Comparison of ENCODE assay signal across 8 cellular contexts in genomic region chr20:32474717-32474966, GRCh38.
DNase-seq lines count a peak whose midpoint lies in the region; ATAC-seq, FAIRE-seq and TF ChIP-seq lines count a peak whose summit lies in the region.

No MANE protein-coding gene starts in this region.

- no peak for TF ChIP-seq POLR2A in K562 (conservative IDR thresholded peaks at IDR 0.05)
- no peak for TF ChIP-seq POLR2A in GM18505 (IDR thresholded peaks at IDR 0.05; ENCODE audit: borderline replicate concordance, extremely low read depth, insufficient read depth, insufficient read length)

- ATAC-seq in K562 (no peak), GM18505 (IDR thresholded peaks at IDR 0.05; ENCODE audit: unreplicated experiment) (no peak)

- no peak for TF ChIP-seq EP300 in K562 (IDR thresholded peaks at IDR 0.05; ENCODE audit: low read length)

- H3K9me3 ChIP-seq in ES-I3 (ENCODE audit: control insufficient read depth, insufficient read depth, low read length) = no peaks in the 10 kb centered on the region
- no peaks in the 10 kb centered on the region for H3K9me3 ChIP-seq in K562 (replicated peaks; ENCODE audit: control insufficient read depth, insufficient read depth, low read depth, low read length)
- no peaks in the 10 kb centered on the region for H3K9me3 ChIP-seq in skeletal muscle satellite cell (replicated peaks; ENCODE audit: low read length)

- TF ChIP-seq RAD21 in K562 (CRISPR knock-in tag; conservative IDR thresholded peaks at IDR 0.05 in 1 of 2, IDR thresholded peaks at IDR 0.05 in 1 of 2) = no peak

- in situ Hi-C loops in K562 (cut with MboI) = no loop called here

- POLR2A ChIA-PET in K562 (lab: Yijun Ruan, JAX) = interaction anchor here (1.0 kb wide), 1 partner anchor 23 kb away, joined by 4 read pairs; no protein-coding TSS in a partner anchor

- FAIRE-seq in K562 (lab: Jason Lieb, UNC) = no peak

- H3K4me3 ChIP-seq in K562 (peak overlapping the region; percentile 43), kidney epithelial cell (ENCODE audit: low read depth, low read length) (peak overlapping the region; percentile 31), skeletal muscle satellite cell (ENCODE audit: low read length) (peak overlapping the region; percentile 67)

- H3K36me3 ChIP-seq in ES-I3 (ENCODE audit: insufficient read depth, low read length) (no peaks in the 10 kb centered on the region), K562 (ENCODE audit: control insufficient read depth, insufficient read depth, low read length) (peaks cover 49% of the 10 kb centered on the region; the same call in 2 of the 3 replicates), kidney epithelial cell (ENCODE audit: control insufficient read depth, insufficient read depth, low read length) (peaks cover 1% of the 10 kb centered on the region), skeletal muscle satellite cell (ENCODE audit: insufficient read depth, low read length) (peaks cover 3% of the 10 kb centered on the region)

- peak overlapping the region; percentile 17; the same call in 1 of the 2 replicates for H3K9ac ChIP-seq in ES-I3 (ENCODE audit: low read depth, low read length)
- H3K9ac ChIP-seq in K562 (ENCODE audit: insufficient read depth in 1 of 2, low read depth in 2 of 2, low read length in 2 of 2) = peak overlapping the region; percentile 71 to 91
- peak overlapping the region; percentile 78 for H3K9ac ChIP-seq in skeletal muscle satellite cell (ENCODE audit: low read depth, low read length)

- TF ChIP-seq CTCF in K562 (IDR thresholded peaks at IDR 0.05 in 2 of 3, conservative IDR thresholded peaks at IDR 0.05 in 1 of 3; ENCODE audit: insufficient read depth in 2 of 3, low read depth in 1 of 3, low read length in 3 of 3) = no peak
- TF ChIP-seq CTCF in kidney epithelial cell (IDR thresholded peaks at IDR 0.05; ENCODE audit: insufficient read depth, low read length, poor library complexity, severe bottlenecking) = no peak

- H3K9me1 ChIP-seq in K562 (ENCODE audit: control insufficient read depth, insufficient read depth, low read length) = no peaks in the 10 kb centered on the region

- intact Hi-C loops in K562 (cut with micrococcal nuclease) = no loop called here

- peak overlapping the region; percentile 67 for H2AFZ ChIP-seq in K562 (ENCODE audit: low read depth, low read length)

- 10% methylated on average over 8 of the region's 8 CpGs for WGBS in K562 (ENCODE audit: insufficient coverage, low coverage, missing lambda C conversion rate)

- CTCF ChIA-PET in K562 (lab: Yijun Ruan, JAX; ENCODE audit: low intra/inter-chr PET ratio) = interaction anchor here (0.8 kb wide), 1 partner anchor 743 kb away, joined by 4 read pairs; no protein-coding TSS in a partner anchor

- peaks cover 86% of the 10 kb centered on the region for H3K79me2 ChIP-seq in K562 (ENCODE audit: control insufficient read depth, insufficient read depth, low read length)

- no peaks in the 10 kb centered on the region for H3K27me3 ChIP-seq in K562 (ENCODE audit: control insufficient read depth in 2 of 2, insufficient read depth in 2 of 2, low read length in 2 of 2)
- no peaks in the 10 kb centered on the region for H3K27me3 ChIP-seq in kidney epithelial cell (ENCODE audit: control insufficient read depth, insufficient read depth, low read length)
- H3K27me3 ChIP-seq in skeletal muscle satellite cell (ENCODE audit: control insufficient read depth, insufficient read depth, low read length) = no peaks in the 10 kb centered on the region

- H3K27ac ChIP-seq in K562 (ENCODE audit: extremely low read depth, low read depth, low read length) = peak overlapping the region; percentile 83

- BruUV-seq in K562 (replicated peaks; lab: Mats Ljungman, UMichigan) = no TSS peak

- H3K4me1 ChIP-seq in ES-I3 (ENCODE audit: insufficient read depth, low read length) (peaks cover 24% of the 10 kb centered on the region), K562 (replicated peaks in 1 of 2; ENCODE audit: control insufficient read depth in 2 of 2, insufficient read depth in 2 of 2, low read length in 2 of 2) (peaks cover 45 to 85% of the 10 kb centered on the region in 2 experiments), skeletal muscle satellite cell (ENCODE audit: control insufficient read depth, insufficient read depth, low read length) (peaks cover 39% of the 10 kb centered on the region)

- peak overlapping the region; percentile 83 for H3K4me2 ChIP-seq in K562 (ENCODE audit: insufficient read depth, low read length)
- peak overlapping the region; percentile 84 for H3K4me2 ChIP-seq in skeletal muscle satellite cell (ENCODE audit: low read length)

- peaks cover 6% of the 10 kb centered on the region for H4K20me1 ChIP-seq in K562 (replicated peaks; ENCODE audit: control insufficient read depth, insufficient read depth, low read length)

- peak in 1 of 4 experiments; percentile 48 for DNase-seq in K562 (ENCODE audit: extremely low read depth in 1 of 4, low spot score in 3 of 4)
- no peak for DNase-seq in kidney epithelial cell (ENCODE audit: low read depth)
- no peak for DNase-seq in NCI-H524 (lab: John Stamatoyannopoulos, UW)
- no peak for DNase-seq in HCEC 1CT
- DNase-seq in stimulated activated CD4-positive, alpha-beta T cell treated with anti-CD3 and anti-CD28 coated beads, Interleukin-1b, Interleukin-23, amount 100 ng/mL, for 48 hours = no peak

TF ChIP-seq in K562, 482 proteins besides CTCF, POLR2A, EP300 and RAD21:
- no peak for TF ChIP-seq ATF7 (IDR thresholded peaks at IDR 0.05)
- peak; percentile 38; the same call in 1 of the 2 replicates for TF ChIP-seq TFAP4 (CRISPR knock-in tag; IDR thresholded peaks at IDR 0.05; ENCODE audit: borderline replicate concordance)
- no peak for TF ChIP-seq ARID3B (CRISPR knock-in tag; IDR thresholded peaks at IDR 0.05; ENCODE audit: borderline replicate concordance)
- TF ChIP-seq SETDB1 (IDR thresholded peaks at IDR 0.05; ENCODE audit: low read length) = no peak
- TF ChIP-seq NCOR1 (IDR thresholded peaks at IDR 0.05) = no peak
- peak; percentile 87 for TF ChIP-seq ZNF263 (CRISPR knock-in tag; IDR thresholded peaks at IDR 0.05; ENCODE audit: borderline replicate concordance)
- peak; percentile 54; the same call in 1 of the 2 replicates for TF ChIP-seq ZKSCAN8 (CRISPR knock-in tag; IDR thresholded peaks at IDR 0.05)
- TF ChIP-seq CHD1 (IDR thresholded peaks at IDR 0.05; ENCODE audit: low read length) = peak; percentile 5
- TF ChIP-seq KLF16 (IDR thresholded peaks at IDR 0.05) = no peak
- no peak for TF ChIP-seq ZNF584 (CRISPR knock-in tag; IDR thresholded peaks at IDR 0.05; ENCODE audit: low read depth)
TF ChIP-seq in K562: peak in this region for 4.

Comparison
In these comparisons a context has a peak if more than half of its experiments do, and no peak if none do; other contexts are left out.
1. H3K9ac ChIP-seq: peak in every context shown above with its lines; median percentile 81 in K562; 78 in skeletal muscle satellite cell; 17 in ES-I3.